17 cellular contexts compared by ENCODE assay signal in the genomic region with DNA sequence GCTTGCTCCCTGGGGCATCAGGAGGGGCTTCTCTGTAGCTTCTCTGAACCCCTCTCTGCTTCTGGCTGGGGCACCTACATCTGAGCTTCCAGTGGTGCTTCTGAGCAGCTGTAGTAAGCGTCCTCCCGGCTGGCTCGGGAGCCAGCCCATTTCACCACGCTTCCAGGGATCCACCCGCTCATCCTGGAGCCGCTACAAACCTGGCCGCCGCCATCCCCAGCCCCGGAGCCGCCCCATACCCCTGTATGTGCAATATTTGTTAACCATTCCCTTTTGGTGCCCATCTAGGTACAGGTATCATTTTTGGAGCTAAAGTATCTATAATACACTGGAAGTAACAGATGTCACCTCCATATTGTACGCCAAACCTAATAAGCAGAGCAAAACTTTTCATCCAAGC. TPM values are rescaled to one million over a fixed set of nuclear protein-coding genes. Genes with fewer than 3 reads are reported as not detected.
DNase-seq lines count a peak whose midpoint lies in the region; ATAC-seq, FAIRE-seq and TF ChIP-seq lines count a peak whose summit lies in the region.
"Not testable (repeated sequence)": the region's sequence is repeated elsewhere in the genome, so short reads cannot be mapped to it uniquely, and the experiment has no call there.
"Had no signal": no experiment of that assay in that cellular context is flagged by ENCODE, and none has a peak within 500 bp of the region (broad histone marks: within the 10 kb centered on the region; RNA-seq: fewer than 3 reads in every experiment).

No MANE protein-coding gene starts in this region.

- not testable (repeated sequence) for ATAC-seq in left ventricle myocardium superior, sciatic nerve

- POLR2A ChIA-PET in RWPE1 (lab: Yijun Ruan, JAX; ENCODE audit: low non-redundant PET): not testable (repeated sequence)

- H3K27me3 ChIP-seq in mesendoderm (ENCODE audit: insufficient read depth, low read length, poor library complexity): not testable (repeated sequence)

- CTCF ChIA-PET in RWPE1 (lab: Yijun Ruan, JAX): not testable (repeated sequence)

- H4K5ac ChIP-seq in mesendoderm (ENCODE audit: low read length): not testable (repeated sequence)

- TF ChIP-seq CTCF in RWPE1 (conservative IDR thresholded peaks at IDR 0.05; ENCODE audit: low read depth); kidney (IDR thresholded peaks at IDR 0.05; ENCODE audit: borderline replicate concordance, extremely low read depth, insufficient read depth): not testable (repeated sequence)

- intact Hi-C loops in left ventricle myocardium superior (cut with micrococcal nuclease); kidney (cut with DNase I); sciatic nerve (cut with DNase I): not testable (repeated sequence)

- H2BK5ac ChIP-seq in mesendoderm (ENCODE audit: low read length): not testable (repeated sequence)

- H3K23ac ChIP-seq in mesendoderm (ENCODE audit: low read length): not testable (repeated sequence)

- H2AK5ac ChIP-seq in mesendoderm (ENCODE audit: low read length): not testable (repeated sequence)

- H3K4me3 ChIP-seq in kidney (ENCODE audit: low read length in 2 of 2); mesendoderm (ENCODE audit: low read length): not testable (repeated sequence)

- H3K9me3 ChIP-seq in kidney (ENCODE audit: control insufficient read depth in 1 of 2, low read length in 2 of 2): not testable (repeated sequence)

- peak overlapping the region; percentile 77 for H3K27ac ChIP-seq in RWPE1
- H3K27ac ChIP-seq in kidney (ENCODE audit: low read depth in 2 of 2, low read length in 2 of 2); mesendoderm (ENCODE audit: low read depth, low read length): not testable (repeated sequence)

- DNase-seq in D341Med (ENCODE audit: low spot score) (peak; percentile 13), ecto neural progenitor cell (ENCODE audit: low spot score) (peak; percentile 21), left ventricle myocardium superior (peak; percentile 26), kidney (peak; percentile 51), sciatic nerve (ENCODE audit: low spot score) (peak; percentile 42)
- not testable (repeated sequence) for DNase-seq in RWPE1 (ENCODE audit: low spot score); mesendoderm

- not testable (repeated sequence) for H3K4ac ChIP-seq in mesendoderm (ENCODE audit: low read depth, low read length)

- not testable (repeated sequence) for H3K4me2 ChIP-seq in mesendoderm (ENCODE audit: low read length)

- no CpG with 5 or more reads among the region's 11 CpGs for WGBS in mesendoderm (ENCODE audit: extremely low coverage, insufficient coverage, low lambda C conversion rate)

- not testable (repeated sequence) for H2BK15ac ChIP-seq in mesendoderm (replicated peaks; ENCODE audit: low read depth)

- H3K79me1 ChIP-seq in mesendoderm (ENCODE audit: low read length): not testable (repeated sequence)

- H4K8ac ChIP-seq in mesendoderm (ENCODE audit: low read depth, low read length): not testable (repeated sequence)

- not testable (repeated sequence) for H3K36me3 ChIP-seq in kidney (ENCODE audit: control insufficient read depth in 1 of 2, insufficient read depth in 2 of 2, low read length in 2 of 2); mesendoderm (ENCODE audit: control insufficient read depth, insufficient read depth, low read length)

- not testable (repeated sequence) for H3K9ac ChIP-seq in kidney (ENCODE audit: low read length in 2 of 2); mesendoderm (ENCODE audit: low read length)

- not testable (repeated sequence) for FAIRE-seq in kidney (lab: Jason Lieb, UNC)

- H3K18ac ChIP-seq in mesendoderm (ENCODE audit: low read length): peak overlapping the region; percentile 53

- not testable (repeated sequence) for H3K79me2 ChIP-seq in mesendoderm (ENCODE audit: control insufficient read depth, insufficient read depth, low read length)

- not testable (repeated sequence) for H3K4me1 ChIP-seq in kidney (ENCODE audit: control insufficient read depth in 1 of 2, insufficient read depth in 1 of 2, low read depth in 1 of 2, low read length in 2 of 2); mesendoderm (ENCODE audit: control insufficient read depth, low read depth, low read length)

- not testable (repeated sequence) for H3K56ac ChIP-seq in mesendoderm (ENCODE audit: low read length)

- not testable (repeated sequence) for H2BK120ac ChIP-seq in mesendoderm (ENCODE audit: low read depth, low read length)

RNA-seq across cellular contexts. Expression of gene FAM25C, which starts 7.0 kb away (rescaled TPM):
- not detected for total RNA-seq in left ventricle myocardium superior
- not detected for total RNA-seq in kidney
- not detected for polyA plus RNA-seq in kidney (ENCODE audit: insufficient read depth, low read depth, low replicate concordance)
- not detected for polyA plus RNA-seq in mesendoderm (2013, experiment 1 of 2)
- polyA plus RNA-seq in mesendoderm (2013, experiment 2 of 2): not detected
- not detected for total RNA-seq in sciatic nerve
- total RNA-seq: A172; CD4-positive, alpha-beta T cell; CD8-positive, alpha-beta memory T cell; Daoy; G401; GM23338; H4; HFFc6 had no signal
- polyA plus RNA-seq: AG04450; CD14-positive monocyte; CD8-positive, alpha-beta memory T cell; GM23338 had no signal
